In the genomic region with DNA sequence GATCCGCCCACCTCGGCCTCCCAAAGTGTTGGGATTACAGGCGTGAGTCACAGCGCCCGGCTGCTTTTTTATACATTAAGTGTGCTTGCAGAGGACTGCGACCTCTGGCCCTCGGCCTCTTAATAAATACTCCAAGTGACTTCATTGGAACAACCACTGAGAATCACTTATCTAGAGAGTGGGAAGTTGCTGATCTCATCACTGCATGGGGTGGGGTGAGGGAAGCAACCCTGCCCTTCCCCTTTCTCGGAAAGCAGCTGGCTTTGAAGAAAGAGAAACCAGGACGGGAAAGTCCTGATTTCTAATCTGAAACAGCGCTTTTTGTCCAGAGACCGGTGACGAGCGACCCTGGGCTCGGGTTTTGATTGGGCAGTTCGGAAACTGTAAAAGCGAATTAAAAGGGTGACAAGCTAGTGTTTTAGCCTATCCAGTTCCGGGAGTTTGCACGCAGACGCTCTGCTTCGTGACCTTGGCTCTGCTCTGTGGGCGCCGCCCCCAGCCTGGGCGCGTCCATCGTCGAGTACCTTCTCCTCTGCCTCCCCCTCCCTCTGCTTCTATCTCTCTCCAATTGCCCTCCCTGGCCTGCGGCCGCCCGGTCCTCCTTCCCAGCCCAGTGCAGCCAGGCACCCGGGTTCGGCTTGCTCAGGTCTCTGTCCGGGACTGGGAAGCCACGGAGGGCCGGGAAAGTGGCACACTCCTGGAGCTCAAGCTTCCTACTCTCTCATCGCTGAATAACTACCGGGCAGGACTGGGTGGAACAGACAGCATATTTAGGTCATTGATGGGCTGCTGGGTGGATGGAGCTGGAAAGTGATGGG, we compare ENCODE assay signal across 1 cellular context.
TF ChIP-seq lines count a peak whose summit lies in the region.

No MANE protein-coding gene starts in this region.

TF ChIP-seq in GM12878, 131 proteins besides CTCF, POLR2A, EP300 and RAD21 (continued from another document and continues in another):
- TF ChIP-seq, protein P1, sequence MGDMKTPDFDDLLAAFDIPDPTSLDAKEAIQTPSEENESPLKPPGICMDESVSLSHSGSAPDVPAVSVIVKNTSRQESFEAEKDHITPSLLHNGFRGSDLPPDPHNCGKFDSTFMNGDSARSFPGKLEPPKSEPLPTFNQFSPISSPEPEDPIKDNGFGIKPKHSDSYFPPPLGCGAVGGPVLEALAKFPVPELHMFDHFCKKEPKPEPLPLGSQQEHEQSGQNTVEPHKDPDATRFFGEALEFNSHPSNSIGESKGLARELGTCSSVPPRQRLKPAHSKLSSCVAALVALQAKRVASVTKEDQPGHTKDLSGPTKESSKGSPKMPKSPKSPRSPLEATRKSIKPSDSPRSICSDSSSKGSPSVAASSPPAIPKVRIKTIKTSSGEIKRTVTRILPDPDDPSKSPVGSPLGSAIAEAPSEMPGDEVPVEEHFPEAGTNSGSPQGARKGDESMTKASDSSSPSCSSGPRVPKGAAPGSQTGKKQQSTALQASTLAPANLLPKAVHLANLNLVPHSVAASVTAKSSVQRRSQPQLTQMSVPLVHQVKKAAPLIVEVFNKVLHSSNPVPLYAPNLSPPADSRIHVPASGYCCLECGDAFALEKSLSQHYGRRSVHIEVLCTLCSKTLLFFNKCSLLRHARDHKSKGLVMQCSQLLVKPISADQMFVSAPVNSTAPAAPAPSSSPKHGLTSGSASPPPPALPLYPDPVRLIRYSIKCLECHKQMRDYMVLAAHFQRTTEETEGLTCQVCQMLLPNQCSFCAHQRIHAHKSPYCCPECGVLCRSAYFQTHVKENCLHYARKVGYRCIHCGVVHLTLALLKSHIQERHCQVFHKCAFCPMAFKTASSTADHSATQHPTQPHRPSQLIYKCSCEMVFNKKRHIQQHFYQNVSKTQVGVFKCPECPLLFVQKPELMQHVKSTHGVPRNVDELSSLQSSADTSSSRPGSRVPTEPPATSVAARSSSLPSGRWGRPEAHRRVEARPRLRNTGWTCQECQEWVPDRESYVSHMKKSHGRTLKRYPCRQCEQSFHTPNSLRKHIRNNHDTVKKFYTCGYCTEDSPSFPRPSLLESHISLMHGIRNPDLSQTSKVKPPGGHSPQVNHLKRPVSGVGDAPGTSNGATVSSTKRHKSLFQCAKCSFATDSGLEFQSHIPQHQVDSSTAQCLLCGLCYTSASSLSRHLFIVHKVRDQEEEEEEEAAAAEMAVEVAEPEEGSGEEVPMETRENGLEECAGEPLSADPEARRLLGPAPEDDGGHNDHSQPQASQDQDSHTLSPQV (IDR thresholded peaks at IDR 0.05) = peak; percentile 55; the same call in 1 of the 2 replicates
- TF ChIP-seq POLR2AphosphoS2 (IDR thresholded peaks at IDR 0.05; ENCODE audit: low read depth, low read length) (0 out of 2 replicates have a peak, but pooled peaks have one; percentile 46), MTA2 (IDR thresholded peaks at IDR 0.05; ENCODE audit: low read depth) (peak; percentile 81), ZNF384 (IDR thresholded peaks at IDR 0.05; ENCODE audit: borderline replicate concordance, low read depth, low read length) (no peak), SMAD1 (IDR thresholded peaks at IDR 0.05; ENCODE audit: low read depth, partially characterized antibody) (peak; percentile 84), RUNX3 (IDR thresholded peaks at IDR 0.05; ENCODE audit: low read length) (peak; percentile 52; the same call in 1 of the 2 replicates), NR2C1 (IDR thresholded peaks at IDR 0.05) (peak; percentile 36; the same call in 1 of the 2 replicates), JUND (IDR thresholded peaks at IDR 0.05; ENCODE audit: low read depth, low read length) (peak; percentile 44; the same call in 1 of the 2 replicates), IKZF2 (IDR thresholded peaks at IDR 0.05) (peak; percentile 97 to 98), NR2F1 (conservative IDR thresholded peaks at IDR 0.05) (peak; percentile 98), HCFC1 (IDR thresholded peaks at IDR 0.05; ENCODE audit: low read length) (peak; percentile 14; the same call in 1 of the 2 replicates), RCOR1 (conservative IDR thresholded peaks at IDR 0.05; ENCODE audit: low read depth, low read length) (no peak), SREBF1 (IDR thresholded peaks at IDR 0.05; ENCODE audit: low read length) (0 out of 2 replicates have a peak, but pooled peaks have one; percentile 50), TCF3 (IDR thresholded peaks at IDR 0.05; ENCODE audit: borderline replicate concordance, insufficient read depth, low read depth, low read length) (0 out of 2 replicates have a peak, but pooled peaks have one; percentile 78), TBL1XR1 (IDR thresholded peaks at IDR 0.05; ENCODE audit: low read depth, low read length) (peak; percentile 52), ZNF24 (IDR thresholded peaks at IDR 0.05) (peak; percentile 17; the same call in 1 of the 2 replicates), ESRRA (IDR thresholded peaks at IDR 0.05; ENCODE audit: low read length) (peak; percentile 95; the same call in 1 of the 2 replicates), DPF2 (IDR thresholded peaks at IDR 0.05) (peak; percentile 85), ZNF274 (IDR thresholded peaks at IDR 0.05; ENCODE audit: insufficient read depth, insufficient read length) (no peak), GABPA (IDR thresholded peaks at IDR 0.05; ENCODE audit: low read depth) (no peak), CHD2 (IDR thresholded peaks at IDR 0.05; ENCODE audit: borderline replicate concordance, low read depth, low read length) (no peak; the same call in 1 of the 2 replicates), BCL11A (IDR thresholded peaks at IDR 0.05; ENCODE audit: low read depth, low read length) (no peak), ZBED1 (IDR thresholded peaks at IDR 0.05; ENCODE audit: borderline replicate concordance) (peak; percentile 77), RAD51 (IDR thresholded peaks at IDR 0.05) (peak; percentile 75; the same call in 1 of the 2 replicates), TARDBP (IDR thresholded peaks at IDR 0.05; ENCODE audit: borderline replicate concordance) (0 out of 2 replicates have a peak, but pooled peaks have one; percentile 44), NFXL1 (IDR thresholded peaks at IDR 0.05; ENCODE audit: borderline replicate concordance) (no peak), JUNB (IDR thresholded peaks at IDR 0.05) (peak; percentile 61; the same call in 1 of the 2 replicates), SMAD5 (IDR thresholded peaks at IDR 0.05; ENCODE audit: low read depth) (peak; percentile 79), STAT3 (IDR thresholded peaks at IDR 0.05; ENCODE audit: low read depth, low read length) (peak; percentile 100), CHD1 (IDR thresholded peaks at IDR 0.05; ENCODE audit: low read depth, low read length) (0 out of 2 replicates have a peak, but pooled peaks have one; percentile 89), LARP7 (IDR thresholded peaks at IDR 0.05) (peak; percentile 63; the same call in 1 of the 2 replicates), BMI1 (IDR thresholded peaks at IDR 0.05; ENCODE audit: borderline replicate concordance) (peak; percentile 43; the same call in 1 of the 2 replicates)
- TF ChIP-seq, protein P2, sequence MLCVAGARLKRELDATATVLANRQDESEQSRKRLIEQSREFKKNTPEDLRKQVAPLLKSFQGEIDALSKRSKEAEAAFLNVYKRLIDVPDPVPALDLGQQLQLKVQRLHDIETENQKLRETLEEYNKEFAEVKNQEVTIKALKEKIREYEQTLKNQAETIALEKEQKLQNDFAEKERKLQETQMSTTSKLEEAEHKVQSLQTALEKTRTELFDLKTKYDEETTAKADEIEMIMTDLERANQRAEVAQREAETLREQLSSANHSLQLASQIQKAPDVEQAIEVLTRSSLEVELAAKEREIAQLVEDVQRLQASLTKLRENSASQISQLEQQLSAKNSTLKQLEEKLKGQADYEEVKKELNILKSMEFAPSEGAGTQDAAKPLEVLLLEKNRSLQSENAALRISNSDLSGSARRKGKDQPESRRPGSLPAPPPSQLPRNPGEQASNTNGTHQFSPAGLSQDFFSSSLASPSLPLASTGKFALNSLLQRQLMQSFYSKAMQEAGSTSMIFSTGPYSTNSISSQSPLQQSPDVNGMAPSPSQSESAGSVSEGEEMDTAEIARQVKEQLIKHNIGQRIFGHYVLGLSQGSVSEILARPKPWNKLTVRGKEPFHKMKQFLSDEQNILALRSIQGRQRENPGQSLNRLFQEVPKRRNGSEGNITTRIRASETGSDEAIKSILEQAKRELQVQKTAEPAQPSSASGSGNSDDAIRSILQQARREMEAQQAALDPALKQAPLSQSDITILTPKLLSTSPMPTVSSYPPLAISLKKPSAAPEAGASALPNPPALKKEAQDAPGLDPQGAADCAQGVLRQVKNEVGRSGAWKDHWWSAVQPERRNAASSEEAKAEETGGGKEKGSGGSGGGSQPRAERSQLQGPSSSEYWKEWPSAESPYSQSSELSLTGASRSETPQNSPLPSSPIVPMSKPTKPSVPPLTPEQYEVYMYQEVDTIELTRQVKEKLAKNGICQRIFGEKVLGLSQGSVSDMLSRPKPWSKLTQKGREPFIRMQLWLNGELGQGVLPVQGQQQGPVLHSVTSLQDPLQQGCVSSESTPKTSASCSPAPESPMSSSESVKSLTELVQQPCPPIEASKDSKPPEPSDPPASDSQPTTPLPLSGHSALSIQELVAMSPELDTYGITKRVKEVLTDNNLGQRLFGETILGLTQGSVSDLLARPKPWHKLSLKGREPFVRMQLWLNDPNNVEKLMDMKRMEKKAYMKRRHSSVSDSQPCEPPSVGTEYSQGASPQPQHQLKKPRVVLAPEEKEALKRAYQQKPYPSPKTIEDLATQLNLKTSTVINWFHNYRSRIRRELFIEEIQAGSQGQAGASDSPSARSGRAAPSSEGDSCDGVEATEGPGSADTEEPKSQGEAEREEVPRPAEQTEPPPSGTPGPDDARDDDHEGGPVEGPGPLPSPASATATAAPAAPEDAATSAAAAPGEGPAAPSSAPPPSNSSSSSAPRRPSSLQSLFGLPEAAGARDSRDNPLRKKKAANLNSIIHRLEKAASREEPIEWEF (IDR thresholded peaks at IDR 0.05; ENCODE audit: insufficient replicate concordance, low read depth, low read length) = no peak
- TF ChIP-seq, protein P3, sequence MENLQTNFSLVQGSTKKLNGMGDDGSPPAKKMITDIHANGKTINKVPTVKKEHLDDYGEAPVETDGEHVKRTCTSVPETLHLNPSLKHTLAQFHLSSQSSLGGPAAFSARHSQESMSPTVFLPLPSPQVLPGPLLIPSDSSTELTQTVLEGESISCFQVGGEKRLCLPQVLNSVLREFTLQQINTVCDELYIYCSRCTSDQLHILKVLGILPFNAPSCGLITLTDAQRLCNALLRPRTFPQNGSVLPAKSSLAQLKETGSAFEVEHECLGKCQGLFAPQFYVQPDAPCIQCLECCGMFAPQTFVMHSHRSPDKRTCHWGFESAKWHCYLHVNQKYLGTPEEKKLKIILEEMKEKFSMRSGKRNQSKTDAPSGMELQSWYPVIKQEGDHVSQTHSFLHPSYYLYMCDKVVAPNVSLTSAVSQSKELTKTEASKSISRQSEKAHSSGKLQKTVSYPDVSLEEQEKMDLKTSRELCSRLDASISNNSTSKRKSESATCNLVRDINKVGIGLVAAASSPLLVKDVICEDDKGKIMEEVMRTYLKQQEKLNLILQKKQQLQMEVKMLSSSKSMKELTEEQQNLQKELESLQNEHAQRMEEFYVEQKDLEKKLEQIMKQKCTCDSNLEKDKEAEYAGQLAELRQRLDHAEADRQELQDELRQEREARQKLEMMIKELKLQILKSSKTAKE (IDR thresholded peaks at IDR 0.05; ENCODE audit: low read depth, poor library complexity, severe bottlenecking) = peak; percentile 81
- TF ChIP-seq, protein P4, sequence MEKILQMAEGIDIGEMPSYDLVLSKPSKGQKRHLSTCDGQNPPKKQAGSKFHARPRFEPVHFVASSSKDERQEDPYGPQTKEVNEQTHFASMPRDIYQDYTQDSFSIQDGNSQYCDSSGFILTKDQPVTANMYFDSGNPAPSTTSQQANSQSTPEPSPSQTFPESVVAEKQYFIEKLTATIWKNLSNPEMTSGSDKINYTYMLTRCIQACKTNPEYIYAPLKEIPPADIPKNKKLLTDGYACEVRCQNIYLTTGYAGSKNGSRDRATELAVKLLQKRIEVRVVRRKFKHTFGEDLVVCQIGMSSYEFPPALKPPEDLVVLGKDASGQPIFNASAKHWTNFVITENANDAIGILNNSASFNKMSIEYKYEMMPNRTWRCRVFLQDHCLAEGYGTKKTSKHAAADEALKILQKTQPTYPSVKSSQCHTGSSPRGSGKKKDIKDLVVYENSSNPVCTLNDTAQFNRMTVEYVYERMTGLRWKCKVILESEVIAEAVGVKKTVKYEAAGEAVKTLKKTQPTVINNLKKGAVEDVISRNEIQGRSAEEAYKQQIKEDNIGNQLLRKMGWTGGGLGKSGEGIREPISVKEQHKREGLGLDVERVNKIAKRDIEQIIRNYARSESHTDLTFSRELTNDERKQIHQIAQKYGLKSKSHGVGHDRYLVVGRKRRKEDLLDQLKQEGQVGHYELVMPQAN (conservative IDR thresholded peaks at IDR 0.05) = peak; percentile 71
- TF ChIP-seq, protein P5, sequence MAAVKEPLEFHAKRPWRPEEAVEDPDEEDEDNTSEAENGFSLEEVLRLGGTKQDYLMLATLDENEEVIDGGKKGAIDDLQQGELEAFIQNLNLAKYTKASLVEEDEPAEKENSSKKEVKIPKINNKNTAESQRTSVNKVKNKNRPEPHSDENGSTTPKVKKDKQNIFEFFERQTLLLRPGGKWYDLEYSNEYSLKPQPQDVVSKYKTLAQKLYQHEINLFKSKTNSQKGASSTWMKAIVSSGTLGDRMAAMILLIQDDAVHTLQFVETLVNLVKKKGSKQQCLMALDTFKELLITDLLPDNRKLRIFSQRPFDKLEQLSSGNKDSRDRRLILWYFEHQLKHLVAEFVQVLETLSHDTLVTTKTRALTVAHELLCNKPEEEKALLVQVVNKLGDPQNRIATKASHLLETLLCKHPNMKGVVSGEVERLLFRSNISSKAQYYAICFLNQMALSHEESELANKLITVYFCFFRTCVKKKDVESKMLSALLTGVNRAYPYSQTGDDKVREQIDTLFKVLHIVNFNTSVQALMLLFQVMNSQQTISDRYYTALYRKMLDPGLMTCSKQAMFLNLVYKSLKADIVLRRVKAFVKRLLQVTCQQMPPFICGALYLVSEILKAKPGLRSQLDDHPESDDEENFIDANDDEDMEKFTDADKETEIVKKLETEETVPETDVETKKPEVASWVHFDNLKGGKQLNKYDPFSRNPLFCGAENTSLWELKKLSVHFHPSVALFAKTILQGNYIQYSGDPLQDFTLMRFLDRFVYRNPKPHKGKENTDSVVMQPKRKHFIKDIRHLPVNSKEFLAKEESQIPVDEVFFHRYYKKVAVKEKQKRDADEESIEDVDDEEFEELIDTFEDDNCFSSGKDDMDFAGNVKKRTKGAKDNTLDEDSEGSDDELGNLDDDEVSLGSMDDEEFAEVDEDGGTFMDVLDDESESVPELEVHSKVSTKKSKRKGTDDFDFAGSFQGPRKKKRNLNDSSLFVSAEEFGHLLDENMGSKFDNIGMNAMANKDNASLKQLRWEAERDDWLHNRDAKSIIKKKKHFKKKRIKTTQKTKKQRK (IDR thresholded peaks at IDR 0.05; ENCODE audit: low read depth, low read length) = no peak
- TF ChIP-seq, protein P6, sequence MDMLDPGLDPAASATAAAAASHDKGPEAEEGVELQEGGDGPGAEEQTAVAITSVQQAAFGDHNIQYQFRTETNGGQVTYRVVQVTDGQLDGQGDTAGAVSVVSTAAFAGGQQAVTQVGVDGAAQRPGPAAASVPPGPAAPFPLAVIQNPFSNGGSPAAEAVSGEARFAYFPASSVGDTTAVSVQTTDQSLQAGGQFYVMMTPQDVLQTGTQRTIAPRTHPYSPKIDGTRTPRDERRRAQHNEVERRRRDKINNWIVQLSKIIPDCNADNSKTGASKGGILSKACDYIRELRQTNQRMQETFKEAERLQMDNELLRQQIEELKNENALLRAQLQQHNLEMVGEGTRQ (IDR thresholded peaks at IDR 0.05; ENCODE audit: borderline replicate concordance, low read depth, low read length) = peak; percentile 78; the same call in 1 of the 2 replicates
